Comparison of ENCODE assay signal across 8 cellular contexts in the genomic region with DNA sequence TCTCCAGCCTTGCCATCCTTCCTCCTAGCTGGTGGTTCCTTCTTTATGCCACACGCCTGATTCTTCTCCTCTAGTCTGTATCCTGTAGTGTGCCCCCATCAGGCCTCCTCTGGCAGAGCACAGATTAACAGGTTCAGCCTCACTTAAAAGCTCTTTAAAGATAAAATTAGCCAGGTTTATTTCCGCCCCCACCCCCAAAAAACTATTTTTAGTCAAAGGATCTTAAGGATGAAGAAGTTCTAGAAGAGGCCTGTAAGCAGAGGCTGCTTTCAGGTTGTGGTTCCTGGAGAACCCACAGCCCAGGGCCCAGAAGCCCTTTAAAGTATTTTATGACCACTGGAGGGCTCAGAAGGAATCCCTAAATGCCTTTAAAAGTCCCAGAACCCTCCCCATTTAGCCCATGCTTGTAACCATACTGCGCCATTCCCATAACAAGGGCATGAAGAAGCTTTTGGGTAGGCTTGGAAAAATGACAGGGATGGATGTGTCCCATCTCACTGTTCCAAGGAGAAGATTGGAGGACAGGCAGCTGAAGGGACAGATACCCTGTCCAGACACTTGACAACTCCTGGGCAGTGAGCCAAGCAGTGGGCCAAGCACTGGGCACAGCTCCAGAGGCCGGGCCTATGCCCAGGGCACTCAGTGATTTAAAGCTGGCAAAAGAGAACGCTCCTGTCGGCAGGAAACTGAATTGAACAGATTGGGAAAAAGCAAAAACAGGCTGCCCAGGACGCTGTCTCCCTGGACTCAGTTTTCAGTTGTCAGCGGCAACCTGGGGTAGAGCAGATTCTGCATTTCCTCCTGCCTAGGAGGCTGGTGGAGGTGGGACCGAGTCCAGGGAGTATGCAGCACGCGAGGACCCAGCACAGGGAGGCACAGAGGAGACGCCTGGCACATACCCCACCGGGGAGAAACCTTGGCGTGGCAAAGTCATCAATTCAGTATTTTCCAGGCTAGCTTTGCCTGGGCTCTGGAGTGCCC.
DNase-seq lines count a peak whose midpoint lies in the region; ATAC-seq and TF ChIP-seq lines count a peak whose summit lies in the region.

No MANE protein-coding gene starts in this region.

- no peaks in the 10 kb centered on the region for H3K9me3 ChIP-seq in BE2C
- no peaks in the 10 kb centered on the region for H3K9me3 ChIP-seq in left lung
- no peaks in the 10 kb centered on the region for H3K9me3 ChIP-seq in upper lobe of left lung

- intact Hi-C loops in left lung (cut with DNase I) = no loop called here

- H3K27ac ChIP-seq in left lung = peak overlapping the region in 1 of 2 donors; percentile 60
- peak overlapping the region; percentile 18 to 67 (median 62) for H3K27ac ChIP-seq in upper lobe of left lung

- WGBS in upper lobe of left lung, 2 donors = 35 to 48% methylated on average over 14 of the region's 14 CpGs

- no peak for TF ChIP-seq EP300 in upper lobe of left lung (IDR thresholded peaks at IDR 0.05)

- peak; percentile 70 for TF ChIP-seq CTCF in BE2C (IDR thresholded peaks at IDR 0.05; ENCODE audit: low read depth, low read length)
- TF ChIP-seq CTCF in choroid plexus epithelial cell (conservative IDR thresholded peaks at IDR 0.05; ENCODE audit: low read depth, low read length) = peak; percentile 45
- TF ChIP-seq CTCF in left lung (IDR thresholded peaks at IDR 0.05) = peak; percentile 6
- peak in 5 of 6 experiments; percentile 14 to 59 (median 33) for TF ChIP-seq CTCF in upper lobe of left lung (IDR thresholded peaks at IDR 0.05)

- no peak for TF ChIP-seq POLR2A in upper lobe of left lung (IDR thresholded peaks at IDR 0.05)

- no peaks in the 10 kb centered on the region for H3K27me3 ChIP-seq in BE2C
- no peaks in the 10 kb centered on the region for H3K27me3 ChIP-seq in left lung
- no peaks in the 10 kb centered on the region for H3K27me3 ChIP-seq in upper lobe of left lung

- peaks cover 34% of the 10 kb centered on the region for H3K4me1 ChIP-seq in BE2C
- H3K4me1 ChIP-seq in left lung = peaks cover 0 to 15% of the 10 kb centered on the region in 2 donors
- H3K4me1 ChIP-seq in upper lobe of left lung = peaks cover 16 to 34% (median 19%) of the 10 kb centered on the region in 4 donors

- DNase-seq in BE2C (peak; percentile 88), NCI-H82 treated with DMSO at 0.1 percent for 48 hours (lab: John Stamatoyannopoulos, UW; ENCODE audit: unreplicated experiment) (peak; percentile 23), choroid plexus epithelial cell (ENCODE audit: low read depth) (peak; percentile 15), left lung (peak; percentile 60 to 79), upper lobe of left lung (peak; percentile 76 to 82)

- H3K36me3 ChIP-seq in BE2C (no peaks in the 10 kb centered on the region), left lung (no peaks in the 10 kb centered on the region), upper lobe of left lung (no peaks in the 10 kb centered on the region)

- peak; percentile 49 for ATAC-seq in GM21786 (IDR thresholded peaks at IDR 0.05; ENCODE audit: unreplicated experiment)
- peak; percentile 64 for ATAC-seq in left lung
- peak; percentile 54 to 82 for ATAC-seq in upper lobe of left lung (ENCODE audit: low FRiP score in 2 of 2)
- ATAC-seq in HG02973 (IDR thresholded peaks at IDR 0.05; ENCODE audit: unreplicated experiment) = no peak
- no peak for ATAC-seq in HG03045 (IDR thresholded peaks at IDR 0.05; ENCODE audit: unreplicated experiment)

- peak overlapping the region; percentile 14 for H3K4me3 ChIP-seq in BE2C (ENCODE audit: low read depth, low read length)
- H3K4me3 ChIP-seq in choroid plexus epithelial cell (ENCODE audit: low read depth, low read length) = no peak overlapping the region
- H3K4me3 ChIP-seq in left lung = no peak overlapping the region
- peak overlapping the region in 2 of 4 donors; percentile 4 to 19 for H3K4me3 ChIP-seq in upper lobe of left lung

Comparison
In these comparisons a context has a peak if more than half of its experiments do, and no peak if none do; other contexts are left out.
1. DNase-seq: peak in every context shown above with its lines; median percentile 88 in BE2C; 79 in upper lobe of left lung; 70 in left lung; 23 in NCI-H82 treated with DMSO at 0.1 percent for 48 hours; 15 in choroid plexus epithelial cell.
2. CTCF ChIP-seq: peak in every context shown above with its lines; median percentile 70 in BE2C; 45 in choroid plexus epithelial cell; 33 in upper lobe of left lung; 6 in left lung.
3. ATAC-seq: peak in GM21786 (single experiment), left lung (single experiment) and upper lobe of left lung (2 of 2); none in HG02973 (single experiment) and HG03045 (single experiment).